Comparison of ENCODE assay signal across 7 cellular contexts in the genomic region with DNA sequence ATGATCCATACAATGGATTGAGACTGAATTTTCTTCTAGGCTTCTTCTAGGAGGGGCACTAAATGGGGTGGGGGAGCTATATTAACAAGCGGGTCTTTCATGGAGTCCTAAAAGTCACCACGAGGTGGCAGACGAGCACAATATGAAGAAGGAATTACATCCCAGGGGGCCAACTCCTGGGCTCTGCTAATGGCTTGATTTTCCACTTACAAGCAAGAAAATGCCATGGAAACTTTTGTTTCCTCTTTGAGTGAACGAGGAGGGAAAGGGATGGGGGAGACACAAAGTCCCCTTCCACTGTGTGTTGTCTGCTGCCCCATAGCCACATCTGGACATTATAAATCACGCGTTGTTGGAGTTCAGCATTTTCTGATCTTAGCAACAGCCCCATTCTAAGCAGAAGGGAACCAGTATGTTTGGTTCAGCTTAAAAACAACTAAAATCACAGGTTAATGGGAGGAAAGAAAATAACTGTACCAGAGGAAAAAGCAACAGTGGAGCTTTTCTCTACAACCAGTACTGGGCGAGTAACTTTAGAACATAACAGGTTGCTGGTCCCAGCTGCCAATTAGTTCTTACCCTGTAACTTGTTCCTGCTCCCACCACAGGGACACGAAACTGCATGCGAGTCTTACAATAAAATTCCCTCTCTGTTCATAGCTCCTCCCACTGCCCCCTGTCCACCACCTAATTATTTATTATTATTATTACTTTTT.
DNase-seq lines count a peak whose midpoint lies in the region; ATAC-seq and TF ChIP-seq lines count a peak whose summit lies in the region.

No MANE protein-coding gene starts in this region.

- H3K27me3 ChIP-seq in esophagus squamous epithelium: no peaks in the 10 kb centered on the region
- H3K27me3 ChIP-seq in neural cell (ENCODE audit: insufficient read depth, low read depth, low read length): no peaks in the 10 kb centered on the region
- no peaks in the 10 kb centered on the region for H3K27me3 ChIP-seq in upper lobe of left lung

- intact Hi-C loops in esophagus squamous epithelium (cut with DNase I): no loop called here

- WGBS in esophagus squamous epithelium, 2 donors: 44 to 48% methylated on average over 9 of the region's 9 CpGs
- WGBS in upper lobe of left lung, 2 donors: 45 to 49% methylated on average over 9 of the region's 9 CpGs

- H3K4me1 ChIP-seq in esophagus squamous epithelium (peaks cover 0 to 24% (median 6%) of the 10 kb centered on the region in 3 donors), upper lobe of left lung (peaks cover 0 to 22% (median 6%) of the 10 kb centered on the region in 4 donors)

- TF ChIP-seq POLR2A in esophagus squamous epithelium (IDR thresholded peaks at IDR 0.05) (no peak), upper lobe of left lung (IDR thresholded peaks at IDR 0.05) (no peak)

- TF ChIP-seq CTCF in GM12864 (IDR thresholded peaks at IDR 0.05; ENCODE audit: low read depth, low read length, missing control alignments) (peak; percentile 68), esophagus squamous epithelium (IDR thresholded peaks at IDR 0.05) (peak; percentile 43 to 75 (median 68)), neural cell (IDR thresholded peaks at IDR 0.05; ENCODE audit: poor library complexity, severe bottlenecking) (peak; percentile 90), upper lobe of left lung (IDR thresholded peaks at IDR 0.05) (peak; percentile 46 to 71 (median 63))

- H3K4me3 ChIP-seq in GM12864 (ENCODE audit: low read depth, low read length) (no peak overlapping the region), esophagus squamous epithelium (no peak overlapping the region), neural cell (ENCODE audit: low read length) (no peak overlapping the region), upper lobe of left lung (no peak overlapping the region)

- H2AFZ ChIP-seq in neural cell (ENCODE audit: low read depth, low read length): no peak overlapping the region

- no peaks in the 10 kb centered on the region for H3K9me2 ChIP-seq in neural cell (ENCODE audit: insufficient read depth, low read length)

- H3K79me2 ChIP-seq in neural cell (replicated peaks; ENCODE audit: insufficient read depth, low read length): no peaks in the 10 kb centered on the region

- no peak overlapping the region for H3K27ac ChIP-seq in esophagus squamous epithelium
- peak overlapping the region; percentile 17 for H3K27ac ChIP-seq in neural cell (ENCODE audit: low read length)
- no peak overlapping the region for H3K27ac ChIP-seq in upper lobe of left lung

- H4K20me1 ChIP-seq in neural cell (ENCODE audit: insufficient read depth): no peaks in the 10 kb centered on the region

- DNase-seq in GM12864 (ENCODE audit: low read depth) (no peak), NCI-H460 (ENCODE audit: extremely low read depth, low read depth) (peak; percentile 70), esophagus squamous epithelium (lab: John Stamatoyannopoulos, UW) (no peak), upper lobe of left lung (peak in 1 of 2 donors; percentile 48)
- peak; percentile 63 for DNase-seq in activated CD8-positive, alpha-beta memory T cell treated with anti-CD3 and anti-CD28 coated beads for 24 hours

- peak; percentile 86 for TF ChIP-seq RAD21 in neural cell (conservative IDR thresholded peaks at IDR 0.05)

- peak; percentile 70 for ATAC-seq in HG03039 (IDR thresholded peaks at IDR 0.05; ENCODE audit: unreplicated experiment)
- peak in 1 of 2 donors; percentile 75 for ATAC-seq in upper lobe of left lung (ENCODE audit: low FRiP score in 2 of 2)

- no peak overlapping the region for H3K4me2 ChIP-seq in neural cell (ENCODE audit: low read length)

- H3K36me3 ChIP-seq in esophagus squamous epithelium: no peaks in the 10 kb centered on the region
- no peaks in the 10 kb centered on the region for H3K36me3 ChIP-seq in neural cell (ENCODE audit: insufficient read depth, low read length)
- no peaks in the 10 kb centered on the region for H3K36me3 ChIP-seq in upper lobe of left lung

- H3K9me3 ChIP-seq in esophagus squamous epithelium (no peaks in the 10 kb centered on the region), neural cell (ENCODE audit: low read length) (no peaks in the 10 kb centered on the region), upper lobe of left lung (no peaks in the 10 kb centered on the region)

- TF ChIP-seq EP300 in neural cell (conservative IDR thresholded peaks at IDR 0.05; ENCODE audit: poor library complexity, severe bottlenecking) (peak; percentile 46), upper lobe of left lung (IDR thresholded peaks at IDR 0.05) (no peak)

- H3F3A ChIP-seq in neural cell (ENCODE audit: insufficient read depth, low read length, poor library complexity, severe bottlenecking): no peaks in the 10 kb centered on the region

- H3K9ac ChIP-seq in neural cell (ENCODE audit: low read length): no peak overlapping the region

TF ChIP-seq in neural cell, 6 proteins besides CTCF, POLR2A, EP300 and RAD21:
- TF ChIP-seq POLR2AphosphoS5 (IDR thresholded peaks at IDR 0.05) (peak; percentile 14), SMC3 (conservative IDR thresholded peaks at IDR 0.05; ENCODE audit: poor library complexity) (peak; percentile 89), REST (IDR thresholded peaks at IDR 0.05; ENCODE audit: borderline replicate concordance) (no peak)

Comparison
In these comparisons a context has a peak if more than half of its experiments do, and no peak if none do; other contexts are left out.
1. DNase-seq: peak in NCI-H460 (single experiment) and activated CD8-positive, alpha-beta memory T cell treated with anti-CD3 and anti-CD28 coated beads for 24 hours (single experiment); none in GM12864 (single experiment) and esophagus squamous epithelium (single experiment).
2. Peak in every context shown above with its lines, with median percentiles within 50 percentile points of each other: CTCF ChIP-seq.